Comparison of ENCODE assay signal across 18 cellular contexts in the genomic region with DNA sequence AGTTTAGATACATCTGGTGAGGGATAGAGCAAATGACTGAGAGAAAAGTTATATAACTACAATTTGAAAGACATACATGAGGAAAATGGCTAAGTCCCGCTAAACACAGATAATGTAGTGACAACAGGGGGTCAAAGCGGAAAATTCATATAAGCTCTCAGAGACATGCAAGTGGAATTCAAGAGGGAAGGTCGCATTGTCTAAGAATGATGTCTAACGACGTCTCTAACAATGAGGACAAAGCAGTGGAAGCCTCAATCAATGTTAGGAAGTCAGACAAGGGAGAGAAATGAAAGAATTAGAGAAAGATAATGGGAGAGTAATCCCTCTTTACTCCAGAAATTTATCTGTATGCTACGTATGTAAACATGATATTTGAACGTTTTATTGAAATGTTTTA.
DNase-seq lines count a peak whose midpoint lies in the region; ATAC-seq, FAIRE-seq and TF ChIP-seq lines count a peak whose summit lies in the region.
"Had no signal": no experiment of that assay in that cellular context is flagged by ENCODE, and none has a peak within 500 bp of the region (broad histone marks: within the 10 kb centered on the region; RNA-seq: fewer than 3 reads in every experiment).

No MANE protein-coding gene starts in this region.

- DNase-seq in D721Med (ENCODE audit: insufficient read length, low spot score) (no peak), NCI-H187 treated with DMSO at 0.1 percent for 48 hours (lab: John Stamatoyannopoulos, UW) (peak; percentile 56), WTC11 (ENCODE audit: low spot score) (no peak), nephron progenitor cell (no peak), NCI-H2029 (lab: John Stamatoyannopoulos, UW) (no peak), cerebellum (ENCODE audit: low spot score) (no peak), NCI-H1930 (lab: John Stamatoyannopoulos, UW) (no peak)
- no peak for DNase-seq in stimulated activated naive CD4-positive, alpha-beta T cell treated with Interleukin-2 at 50 U/mL for 16 hours (lab: John Stamatoyannopoulos, UW)
- DNase-seq: CD4-positive, alpha-beta memory T cell; DMS153; MG63; NCI-H1436; NCI-H2081; NCI-H774; Peyer's patch had no signal

- FAIRE-seq in D721Med (lab: Jason Lieb, UNC), result peak; percentile 16
- FAIRE-seq: GM12892, GM18507, H54 had no signal

- H3K9me3 Mint-ChIP-seq in WTC11 (no peaks in the 10 kb centered on the region), nephron progenitor cell (no peaks in the 10 kb centered on the region)

- CTCF ChIA-PET in WTC11 (lab: Charles Lee), result no interaction called here

- peaks cover 23% of the 10 kb centered on the region for H3K4me1 Mint-ChIP-seq in WTC11
- peaks cover 34% of the 10 kb centered on the region for H3K4me1 Mint-ChIP-seq in nephron progenitor cell

- H3K27ac Mint-ChIP-seq in WTC11 (no peak overlapping the region), nephron progenitor cell (peak overlapping the region; percentile 18)

- H3K27me3 Mint-ChIP-seq in WTC11 (ENCODE audit: low read depth) (peaks cover 18% of the 10 kb centered on the region), nephron progenitor cell (ENCODE audit: low read depth, poor library complexity) (no peaks in the 10 kb centered on the region)
- H3K27me3 Mint-ChIP-seq: CD4-positive, alpha-beta memory T cell had no signal

- H3K4me3 Mint-ChIP-seq in WTC11, result no peak overlapping the region
- H3K4me3 Mint-ChIP-seq in nephron progenitor cell, result no peak overlapping the region
- H3K4me3 Mint-ChIP-seq: CD4-positive, alpha-beta memory T cell had no signal

- TF ChIP-seq CTCF in D721Med (IDR thresholded peaks at IDR 0.05; ENCODE audit: insufficient read depth, missing control alignments), result no peak
- TF ChIP-seq CTCF in WTC11 (IDR thresholded peaks at IDR 0.05), result no peak
- no peak for TF ChIP-seq CTCF in nephron progenitor cell (IDR thresholded peaks at IDR 0.05)

- POLR2A ChIA-PET in WTC11 (lab: Charles Lee), result interaction anchor here (1.7 kb wide), 1 partner anchor 35 kb away, joined by 3 read pairs; no protein-coding TSS in a partner anchor

- H3K36me3 Mint-ChIP-seq in WTC11 (no peaks in the 10 kb centered on the region), nephron progenitor cell (ENCODE audit: low read depth) (no peaks in the 10 kb centered on the region)

- ATAC-seq in WTC11, result peak; percentile 20; the same call in 1 of the 2 replicates

TF ChIP-seq in WTC11, 78 proteins besides CTCF, POLR2A, EP300 and RAD21 (continues in another document):
- no peak for TF ChIP-seq SOX15 (CRISPR knock-in tag; IDR thresholded peaks at IDR 0.05)
- TF ChIP-seq, protein P1, sequence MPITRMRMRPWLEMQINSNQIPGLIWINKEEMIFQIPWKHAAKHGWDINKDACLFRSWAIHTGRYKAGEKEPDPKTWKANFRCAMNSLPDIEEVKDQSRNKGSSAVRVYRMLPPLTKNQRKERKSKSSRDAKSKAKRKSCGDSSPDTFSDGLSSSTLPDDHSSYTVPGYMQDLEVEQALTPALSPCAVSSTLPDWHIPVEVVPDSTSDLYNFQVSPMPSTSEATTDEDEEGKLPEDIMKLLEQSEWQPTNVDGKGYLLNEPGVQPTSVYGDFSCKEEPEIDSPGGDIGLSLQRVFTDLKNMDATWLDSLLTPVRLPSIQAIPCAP (CRISPR knock-in tag; IDR thresholded peaks at IDR 0.05), result no peak
- no peak for TF ChIP-seq IRF2 (CRISPR knock-in tag; IDR thresholded peaks at IDR 0.05; ENCODE audit: borderline replicate concordance, low read depth)
- TF ChIP-seq, protein P2, sequence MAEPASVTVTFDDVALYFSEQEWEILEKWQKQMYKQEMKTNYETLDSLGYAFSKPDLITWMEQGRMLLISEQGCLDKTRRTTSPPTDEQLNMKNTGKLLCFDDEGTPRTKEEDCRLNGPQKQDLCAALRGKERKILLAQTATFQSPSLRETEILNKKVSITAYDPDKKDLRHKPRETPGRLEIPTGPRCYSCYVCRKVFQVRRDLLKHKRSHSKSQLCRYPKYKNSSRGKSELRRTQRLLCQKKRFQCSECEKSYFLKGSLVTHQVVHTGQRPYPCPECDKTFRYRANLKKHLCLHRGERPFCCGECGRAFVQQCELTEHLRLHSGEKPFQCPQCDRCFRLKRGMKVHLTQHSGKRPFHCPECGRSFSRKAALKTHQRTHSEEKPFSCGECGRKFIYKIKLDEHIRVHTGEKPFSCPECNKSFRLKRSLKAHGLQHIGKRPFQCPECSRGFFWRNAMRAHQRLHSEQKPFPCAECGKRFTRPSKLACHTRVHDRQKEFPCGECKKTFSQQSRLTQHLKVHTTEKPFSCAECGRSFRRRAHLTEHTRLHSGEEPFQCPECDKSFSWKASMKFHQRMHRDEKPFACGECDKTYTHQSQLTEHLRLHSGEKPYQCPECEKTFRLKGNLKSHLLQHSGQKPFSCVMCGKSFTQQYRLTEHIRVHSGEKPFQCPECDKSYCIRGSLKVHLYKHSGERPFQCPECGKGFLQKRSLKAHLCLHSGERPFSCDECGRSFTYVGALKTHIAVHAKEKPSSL (CRISPR knock-in tag; conservative IDR thresholded peaks at IDR 0.05), result no peak
- no peak for TF ChIP-seq CBFB (CRISPR knock-in tag; IDR thresholded peaks at IDR 0.05; ENCODE audit: low read depth)
- TF ChIP-seq TCF7 (CRISPR knock-in tag; IDR thresholded peaks at IDR 0.05; ENCODE audit: low read depth), result no peak
- TF ChIP-seq, protein P3, sequence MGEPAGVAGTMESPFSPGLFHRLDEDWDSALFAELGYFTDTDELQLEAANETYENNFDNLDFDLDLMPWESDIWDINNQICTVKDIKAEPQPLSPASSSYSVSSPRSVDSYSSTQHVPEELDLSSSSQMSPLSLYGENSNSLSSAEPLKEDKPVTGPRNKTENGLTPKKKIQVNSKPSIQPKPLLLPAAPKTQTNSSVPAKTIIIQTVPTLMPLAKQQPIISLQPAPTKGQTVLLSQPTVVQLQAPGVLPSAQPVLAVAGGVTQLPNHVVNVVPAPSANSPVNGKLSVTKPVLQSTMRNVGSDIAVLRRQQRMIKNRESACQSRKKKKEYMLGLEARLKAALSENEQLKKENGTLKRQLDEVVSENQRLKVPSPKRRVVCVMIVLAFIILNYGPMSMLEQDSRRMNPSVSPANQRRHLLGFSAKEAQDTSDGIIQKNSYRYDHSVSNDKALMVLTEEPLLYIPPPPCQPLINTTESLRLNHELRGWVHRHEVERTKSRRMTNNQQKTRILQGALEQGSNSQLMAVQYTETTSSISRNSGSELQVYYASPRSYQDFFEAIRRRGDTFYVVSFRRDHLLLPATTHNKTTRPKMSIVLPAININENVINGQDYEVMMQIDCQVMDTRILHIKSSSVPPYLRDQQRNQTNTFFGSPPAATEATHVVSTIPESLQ (CRISPR knock-in tag; IDR thresholded peaks at IDR 0.05), result no peak
- no peak for TF ChIP-seq NR3C1 (CRISPR knock-in tag; conservative IDR thresholded peaks at IDR 0.05; ENCODE audit: low read depth)
- TF ChIP-seq, protein P4, sequence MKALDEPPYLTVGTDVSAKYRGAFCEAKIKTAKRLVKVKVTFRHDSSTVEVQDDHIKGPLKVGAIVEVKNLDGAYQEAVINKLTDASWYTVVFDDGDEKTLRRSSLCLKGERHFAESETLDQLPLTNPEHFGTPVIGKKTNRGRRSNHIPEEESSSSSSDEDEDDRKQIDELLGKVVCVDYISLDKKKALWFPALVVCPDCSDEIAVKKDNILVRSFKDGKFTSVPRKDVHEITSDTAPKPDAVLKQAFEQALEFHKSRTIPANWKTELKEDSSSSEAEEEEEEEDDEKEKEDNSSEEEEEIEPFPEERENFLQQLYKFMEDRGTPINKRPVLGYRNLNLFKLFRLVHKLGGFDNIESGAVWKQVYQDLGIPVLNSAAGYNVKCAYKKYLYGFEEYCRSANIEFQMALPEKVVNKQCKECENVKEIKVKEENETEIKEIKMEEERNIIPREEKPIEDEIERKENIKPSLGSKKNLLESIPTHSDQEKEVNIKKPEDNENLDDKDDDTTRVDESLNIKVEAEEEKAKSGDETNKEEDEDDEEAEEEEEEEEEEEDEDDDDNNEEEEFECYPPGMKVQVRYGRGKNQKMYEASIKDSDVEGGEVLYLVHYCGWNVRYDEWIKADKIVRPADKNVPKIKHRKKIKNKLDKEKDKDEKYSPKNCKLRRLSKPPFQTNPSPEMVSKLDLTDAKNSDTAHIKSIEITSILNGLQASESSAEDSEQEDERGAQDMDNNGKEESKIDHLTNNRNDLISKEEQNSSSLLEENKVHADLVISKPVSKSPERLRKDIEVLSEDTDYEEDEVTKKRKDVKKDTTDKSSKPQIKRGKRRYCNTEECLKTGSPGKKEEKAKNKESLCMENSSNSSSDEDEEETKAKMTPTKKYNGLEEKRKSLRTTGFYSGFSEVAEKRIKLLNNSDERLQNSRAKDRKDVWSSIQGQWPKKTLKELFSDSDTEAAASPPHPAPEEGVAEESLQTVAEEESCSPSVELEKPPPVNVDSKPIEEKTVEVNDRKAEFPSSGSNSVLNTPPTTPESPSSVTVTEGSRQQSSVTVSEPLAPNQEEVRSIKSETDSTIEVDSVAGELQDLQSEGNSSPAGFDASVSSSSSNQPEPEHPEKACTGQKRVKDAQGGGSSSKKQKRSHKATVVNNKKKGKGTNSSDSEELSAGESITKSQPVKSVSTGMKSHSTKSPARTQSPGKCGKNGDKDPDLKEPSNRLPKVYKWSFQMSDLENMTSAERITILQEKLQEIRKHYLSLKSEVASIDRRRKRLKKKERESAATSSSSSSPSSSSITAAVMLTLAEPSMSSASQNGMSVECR (CRISPR knock-in tag; IDR thresholded peaks at IDR 0.05; ENCODE audit: borderline replicate concordance), result no peak
- TF ChIP-seq ZNF317 (CRISPR knock-in tag; IDR thresholded peaks at IDR 0.05; ENCODE audit: borderline replicate concordance, low read depth), result no peak
- no peak for TF ChIP-seq ESRRA (CRISPR knock-in tag; IDR thresholded peaks at IDR 0.05; ENCODE audit: borderline replicate concordance)
